Comparison of ENCODE assay signal across 2 cellular contexts in the genomic region with DNA sequence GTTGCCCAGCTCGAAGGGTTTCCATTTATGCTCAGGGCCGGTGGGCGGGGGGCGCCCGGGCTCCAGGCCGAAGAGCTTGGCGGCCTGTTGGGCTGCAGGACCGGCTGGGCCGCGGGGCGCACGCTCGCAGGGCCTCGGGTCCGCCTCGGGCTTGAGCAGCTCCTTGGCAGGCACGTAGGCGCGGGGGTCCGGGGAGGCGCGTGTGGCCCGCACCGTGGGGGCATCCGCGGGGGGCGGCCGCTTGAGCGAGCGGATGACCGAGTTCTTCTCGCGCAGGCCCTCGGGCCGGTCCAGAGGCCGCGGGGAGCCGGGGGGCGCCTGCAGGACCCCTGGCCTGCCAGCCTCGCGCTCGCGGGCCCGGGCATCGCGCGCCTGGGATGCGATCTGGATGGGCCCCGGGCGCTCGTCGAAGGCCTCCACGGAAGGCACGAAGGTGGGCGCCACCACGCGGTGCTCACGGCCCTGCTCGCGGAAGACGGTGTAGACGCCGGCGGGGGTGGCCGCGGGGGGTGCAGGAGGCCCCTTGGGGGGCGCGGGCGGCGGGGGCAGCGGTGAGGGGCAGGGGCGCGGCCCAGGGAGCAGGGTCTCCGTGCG.
TF ChIP-seq lines count a peak whose summit lies in the region.

No MANE protein-coding gene starts in this region.

TF ChIP-seq in K562, 482 proteins besides CTCF, POLR2A, EP300 and RAD21:
- TF ChIP-seq, protein P1, sequence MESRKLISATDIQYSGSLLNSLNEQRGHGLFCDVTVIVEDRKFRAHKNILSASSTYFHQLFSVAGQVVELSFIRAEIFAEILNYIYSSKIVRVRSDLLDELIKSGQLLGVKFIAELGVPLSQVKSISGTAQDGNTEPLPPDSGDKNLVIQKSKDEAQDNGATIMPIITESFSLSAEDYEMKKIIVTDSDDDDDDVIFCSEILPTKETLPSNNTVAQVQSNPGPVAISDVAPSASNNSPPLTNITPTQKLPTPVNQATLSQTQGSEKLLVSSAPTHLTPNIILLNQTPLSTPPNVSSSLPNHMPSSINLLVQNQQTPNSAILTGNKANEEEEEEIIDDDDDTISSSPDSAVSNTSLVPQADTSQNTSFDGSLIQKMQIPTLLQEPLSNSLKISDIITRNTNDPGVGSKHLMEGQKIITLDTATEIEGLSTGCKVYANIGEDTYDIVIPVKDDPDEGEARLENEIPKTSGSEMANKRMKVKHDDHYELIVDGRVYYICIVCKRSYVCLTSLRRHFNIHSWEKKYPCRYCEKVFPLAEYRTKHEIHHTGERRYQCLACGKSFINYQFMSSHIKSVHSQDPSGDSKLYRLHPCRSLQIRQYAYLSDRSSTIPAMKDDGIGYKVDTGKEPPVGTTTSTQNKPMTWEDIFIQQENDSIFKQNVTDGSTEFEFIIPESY (CRISPR knock-in tag; IDR thresholded peaks at IDR 0.05): peak; percentile 62; the same call in 1 of the 2 replicates
- TF ChIP-seq HNRNPL (IDR thresholded peaks at IDR 0.05; ENCODE audit: low read depth, low read length) (peak; percentile 5; the same call in 1 of the 2 replicates), IRF2 (CRISPR knock-in tag; IDR thresholded peaks at IDR 0.05) (no peak)

TF ChIP-seq in HepG2, 621 proteins besides CTCF, POLR2A, EP300 and RAD21:
- TF ChIP-seq AGO2 (optimal IDR thresholded peaks at IDR 0.05; ENCODE audit: low read depth, low read length): peak; percentile 78
- TF ChIP-seq, protein P2, sequence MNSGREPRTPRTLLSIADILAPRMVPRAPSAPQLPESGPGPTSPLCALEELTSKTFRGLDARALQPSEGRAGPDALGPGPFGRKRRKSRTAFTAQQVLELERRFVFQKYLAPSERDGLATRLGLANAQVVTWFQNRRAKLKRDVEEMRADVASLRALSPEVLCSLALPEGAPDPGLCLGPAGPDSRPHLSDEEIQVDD (CRISPR knock-in tag; IDR thresholded peaks at IDR 0.05; ENCODE audit: borderline replicate concordance): no peak
